ENCODE assay signal across 6 cellular contexts in genomic region chr2:167817908-167818307, GRCh38.
"Had no signal": no experiment of that assay in that cellular context is flagged by ENCODE, and none has a peak within 500 bp of the region (broad histone marks: within the 10 kb centered on the region; RNA-seq: fewer than 3 reads in every experiment).

No MANE protein-coding gene starts in this region.

- H3K4me3 ChIP-seq: K562 had no signal

- H3K27ac ChIP-seq: HL-60 had no signal

- ATAC-seq: K562 had no signal

- FAIRE-seq: HTR-8/SVneo, K562 had no signal

- DNase-seq: IMR-90, KBM-7, KG1 had no signal
